ENCODE assay signal across 1 cellular context in genomic region chrX:154019633-154020499, GRCh38.
TF ChIP-seq lines count a peak whose summit lies in the region.

Gene IRAK1, minus strand, starts transcription at chrX:154019902. Its CDS starts 90 bp downstream, at chrX:154019812.

TF ChIP-seq in GM23338, 12 proteins besides CTCF, POLR2A, EP300 and RAD21 (continued from another document):
- TF ChIP-seq ZNF462 (CRISPR knock-in tag; IDR thresholded peaks at IDR 0.05) (no peak), ZNF114 (CRISPR knock-in tag; IDR thresholded peaks at IDR 0.05) (no peak), REST (IDR thresholded peaks at IDR 0.05; ENCODE audit: unreplicated experiment) (no peak), ETS1 (IDR thresholded peaks at IDR 0.05) (no peak), NANOG (IDR thresholded peaks at IDR 0.05; ENCODE audit: borderline replicate concordance) (no peak), ZNF331 (CRISPR knock-in tag; IDR thresholded peaks at IDR 0.05; ENCODE audit: low read depth) (no peak), EZH2phosphoT487 (IDR thresholded peaks at IDR 0.05; ENCODE audit: unreplicated experiment) (no peak)
